Comparison of ENCODE assay signal across 19 cellular contexts in genomic region chr12:131683266-131684014, GRCh38. TPM values are rescaled to one million over a fixed set of nuclear protein-coding genes. Genes with fewer than 3 reads are reported as not detected.
DNase-seq lines count a peak whose midpoint lies in the region; ATAC-seq and TF ChIP-seq lines count a peak whose summit lies in the region.
"Had no signal": no experiment of that assay in that cellular context is flagged by ENCODE, and none has a peak within 500 bp of the region (broad histone marks: within the 10 kb centered on the region; RNA-seq: fewer than 3 reads in every experiment).

No MANE protein-coding gene starts in this region.

- H3K9me3 Mint-ChIP-seq in WTC11 (peaks cover 12% of the 10 kb centered on the region; the same call in 1 of the 2 replicates), glutamatergic neuron (ENCODE audit: unreplicated experiment) (peaks cover 13% of the 10 kb centered on the region)

- no peaks in the 10 kb centered on the region for H3K36me3 Mint-ChIP-seq in WTC11
- peaks cover 6% of the 10 kb centered on the region for H3K36me3 Mint-ChIP-seq in glutamatergic neuron (ENCODE audit: unreplicated experiment)
- H3K36me3 Mint-ChIP-seq: CD4-positive, CD25-positive, alpha-beta regulatory T cell had no signal

- intact Hi-C loops in spleen (cut with DNase I; ENCODE audit: low total_unique reads) = no loop called here

- H3K27ac Mint-ChIP-seq in WTC11 = peak overlapping the region; percentile 16
- peak overlapping the region; percentile 89 for H3K27ac Mint-ChIP-seq in glutamatergic neuron (ENCODE audit: unreplicated experiment)

- WGBS in spleen, 5 donors = 77 to 85% (median 82%) methylated on average over 14 to 17 of the region's 17 CpGs

- CTCF ChIA-PET in WTC11 (lab: Charles Lee) = interaction anchor here (1.3 kb wide), 1 partner anchor 11 kb away, joined by 3 read pairs; no protein-coding TSS in a partner anchor

- TF ChIP-seq POLR2A in spleen (IDR thresholded peaks at IDR 0.05) = no peak

- H3K4me3 ChIP-seq in spleen = no peak overlapping the region
- H3K4me3 ChIP-seq: sigmoid colon, SK-N-MC, tibial artery had no signal

- H3K27me3 ChIP-seq in spleen (replicated peaks in 1 of 7) = peaks cover 0 to 14% (median 0%) of the 10 kb centered on the region in 7 donors

- H3K27ac ChIP-seq in spleen = no peak overlapping the region
- H3K27ac ChIP-seq: parathyroid adenoma, sigmoid colon, SK-N-MC, tibial artery had no signal

- TF ChIP-seq CTCF in WTC11 (IDR thresholded peaks at IDR 0.05) = no peak
- no peak for TF ChIP-seq CTCF in glutamatergic neuron (IDR thresholded peaks at IDR 0.05; ENCODE audit: partially characterized antibody, unreplicated experiment)
- TF ChIP-seq CTCF in spleen (IDR thresholded peaks at IDR 0.05 in 8 of 11, conservative IDR thresholded peaks at IDR 0.05 in 3 of 11) = no peak

- DNase-seq in activated effector memory CD4-positive, alpha-beta T cell treated with anti-CD3 and anti-CD28 coated beads, Interleukin-2, amount 50 U/mL, for 16 hours = peak; percentile 45
- no peak for DNase-seq in activated effector memory CD4-positive, alpha-beta T cell treated with Interleukin-2 at 50 U/mL for 16 hours
- no peak for DNase-seq in WTC11 (ENCODE audit: low spot score)
- no peak for DNase-seq in glutamatergic neuron
- DNase-seq in spleen = peak; percentile 59
- DNase-seq in pons (ENCODE audit: low spot score) = no peak
- DNase-seq: activated gamma-delta T cell treated with Interleukin-2 at 50 U/mL for 16 hours, dermis blood vessel endothelial cell, GF-D8, KG1, NCI-H187, NCI-H446 treated with DMSO at 0.1 percent for 48 hours, sigmoid colon had no signal

- H3K4me3 Mint-ChIP-seq in WTC11 = no peak overlapping the region
- peak overlapping the region; percentile 53 for H3K4me3 Mint-ChIP-seq in glutamatergic neuron (ENCODE audit: unreplicated experiment)

- H3K36me3 ChIP-seq in spleen = no peaks in the 10 kb centered on the region
- H3K36me3 ChIP-seq: sigmoid colon, tibial artery had no signal

- peaks cover 0 to 15% (median 0%) of the 10 kb centered on the region in 6 donors for H3K4me1 ChIP-seq in spleen
- H3K4me1 ChIP-seq: parathyroid adenoma, sigmoid colon had no signal

- POLR2A ChIA-PET in WTC11 (lab: Charles Lee) = no interaction called here

- H3K4me1 Mint-ChIP-seq in WTC11 (peaks cover 25% of the 10 kb centered on the region), glutamatergic neuron (ENCODE audit: low read depth, unreplicated experiment) (peaks cover 16% of the 10 kb centered on the region)

- H3K27me3 Mint-ChIP-seq in WTC11 (ENCODE audit: low read depth) (peaks cover 6% of the 10 kb centered on the region; the same call in 1 of the 2 replicates), glutamatergic neuron (ENCODE audit: unreplicated experiment) (peaks cover 10% of the 10 kb centered on the region)
- H3K27me3 Mint-ChIP-seq: CD4-positive, CD25-positive, alpha-beta regulatory T cell had no signal

- H3K9me3 ChIP-seq in spleen = no peaks in the 10 kb centered on the region
- H3K9me3 ChIP-seq: sigmoid colon, tibial artery had no signal

- ATAC-seq in WTC11 = no peak
- ATAC-seq in GM18519 (IDR thresholded peaks at IDR 0.05; ENCODE audit: low FRiP score, unreplicated experiment) = no peak
- ATAC-seq in GM21528 (IDR thresholded peaks at IDR 0.05; ENCODE audit: low FRiP score, unreplicated experiment) = no peak

TF ChIP-seq in WTC11, 78 proteins besides CTCF, POLR2A, EP300 and RAD21 (continues in another document):
- TF ChIP-seq TEAD4 (CRISPR knock-in tag; IDR thresholded peaks at IDR 0.05) (no peak), KAT7 (CRISPR knock-in tag; IDR thresholded peaks at IDR 0.05; ENCODE audit: borderline replicate concordance) (no peak), JAZF1 (CRISPR knock-in tag; IDR thresholded peaks at IDR 0.05) (no peak), AR (CRISPR knock-in tag; IDR thresholded peaks at IDR 0.05) (no peak), ERG (CRISPR knock-in tag; IDR thresholded peaks at IDR 0.05) (no peak), PRDM15 (CRISPR knock-in tag; IDR thresholded peaks at IDR 0.05) (no peak), ELF4 (CRISPR knock-in tag; IDR thresholded peaks at IDR 0.05; ENCODE audit: low read depth) (no peak), ZNF232 (CRISPR knock-in tag; IDR thresholded peaks at IDR 0.05) (no peak), ZMAT4 (CRISPR knock-in tag; IDR thresholded peaks at IDR 0.05) (no peak), JUN (CRISPR knock-in tag; IDR thresholded peaks at IDR 0.05) (no peak), CBFB (CRISPR knock-in tag; IDR thresholded peaks at IDR 0.05; ENCODE audit: low read depth) (no peak)

RNA-seq across cellular contexts. Expression of gene SFSWAP, which starts 27.4 kb away (rescaled TPM):
- 59.4 to 76.3 TPM (median 63.4 TPM) in 3 replicates for total RNA-seq in WTC11 (2021)
- 81.2 TPM for total RNA-seq in glutamatergic neuron (ENCODE audit: unreplicated experiment)
- total RNA-seq in spleen = 10 to 100 TPM; 50.4 to 74.4 (median 68.6) TPM
- 10 to 100 TPM; 19.5 to 33.7 (median 28.8) TPM for polyA plus RNA-seq in spleen

Comparison
In these comparisons a context has a peak if more than half of its experiments do, and no peak if none do; other contexts are left out.
1. DNase-seq: peak in activated effector memory CD4-positive, alpha-beta T cell treated with anti-CD3 and anti-CD28 coated beads, Interleukin-2, amount 50 U/mL, for 16 hours (single experiment) and spleen (single experiment); none in activated effector memory CD4-positive, alpha-beta T cell treated with Interleukin-2 at 50 U/mL for 16 hours (single experiment), WTC11 (single experiment), glutamatergic neuron (single experiment) and pons (single experiment).